In the genomic region with DNA sequence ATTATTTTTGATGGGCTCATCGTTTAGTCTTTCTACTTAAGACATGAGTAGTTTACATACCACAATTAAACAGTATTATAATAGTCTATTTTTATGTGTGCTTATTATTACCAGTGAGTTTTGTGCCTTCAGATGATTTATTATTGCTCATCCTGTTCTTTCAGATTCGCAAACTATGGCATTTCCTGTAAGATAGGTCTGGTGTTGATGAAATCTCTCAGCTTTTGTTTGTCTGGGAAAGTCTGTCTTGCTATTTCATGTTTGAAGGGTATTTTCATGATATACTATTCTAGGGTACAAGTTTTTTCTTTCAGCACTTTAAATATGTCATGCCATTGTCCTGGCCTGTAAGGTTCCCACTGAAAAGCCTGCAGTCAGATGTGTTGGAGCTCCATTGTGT, we compare ENCODE assay signal across 16 cellular contexts.
A peak's percentile ranks its signal among the peaks of the same experiment; 100 is the strongest.
DNase-seq lines count a peak whose midpoint lies in the region; ATAC-seq and TF ChIP-seq lines count a peak whose summit lies in the region.
"Had no signal": no experiment of that assay in that cellular context is flagged by ENCODE, and none has a peak within 500 bp of the region (broad histone marks: within the 10 kb centered on the region; RNA-seq: fewer than 3 reads in every experiment).

No MANE protein-coding gene starts in this region.

- TF ChIP-seq CTCF in brain microvascular endothelial cell (IDR thresholded peaks at IDR 0.05; ENCODE audit: low read depth, low read length, missing control alignments) (no peak), fibroblast of pulmonary artery (IDR thresholded peaks at IDR 0.05; ENCODE audit: low read length, missing control alignments) (no peak), ovary (IDR thresholded peaks at IDR 0.05) (no peak)

- H3K27me3 ChIP-seq in brain microvascular endothelial cell (replicated peaks) (no peaks in the 10 kb centered on the region), mesenchymal stem cell (ENCODE audit: control insufficient read depth in 1 of 2, insufficient read depth in 1 of 2, low read length in 2 of 2) (no peaks in the 10 kb centered on the region), ovary (no peaks in the 10 kb centered on the region)

- no peak overlapping the region for H2BK120ac ChIP-seq in mesenchymal stem cell (ENCODE audit: low read depth, low read length)

- no peaks in the 10 kb centered on the region for H3K9me3 ChIP-seq in mesenchymal stem cell (ENCODE audit: control insufficient read depth, low read length)
- H3K9me3 ChIP-seq in ovary: no peaks in the 10 kb centered on the region

- no peaks in the 10 kb centered on the region for H3K79me1 ChIP-seq in mesenchymal stem cell (replicated peaks; ENCODE audit: low read length, poor library complexity, severe bottlenecking)

- no peak overlapping the region for H3K18ac ChIP-seq in mesenchymal stem cell (ENCODE audit: low read depth in 1 of 2, low read length in 2 of 2)

- H3K4me2 ChIP-seq in mesenchymal stem cell (ENCODE audit: low read length, poor library complexity, severe bottlenecking): no peak overlapping the region

- H2AK5ac ChIP-seq in mesenchymal stem cell (ENCODE audit: low read length, severe bottlenecking): no peak overlapping the region

- no peak overlapping the region for H3K9ac ChIP-seq in mesenchymal stem cell (ENCODE audit: low read length)
- H3K9ac ChIP-seq: GM23248 had no signal

- DNase-seq in HS-5 (ENCODE audit: low read depth): peak; percentile 3
- peak; percentile 1 for DNase-seq in brain microvascular endothelial cell
- DNase-seq in fibroblast of pulmonary artery (ENCODE audit: low read depth): peak; percentile 67
- DNase-seq in mesenchymal stem cell: peak; percentile 8
- DNase-seq in ovary: no peak
- no peak for DNase-seq in left ventricle myocardium superior
- DNase-seq: DMS79, GM23248, KG1, MV-4-11, NCI-H187, NCI-H2107, NCI-H524, NCI-H82 had no signal

- H4K8ac ChIP-seq in mesenchymal stem cell (ENCODE audit: low read length): no peak overlapping the region

- in situ Hi-C loops in brain microvascular endothelial cell (cut with HindIII; ENCODE audit: low pct_ligation_motif_present, low sequenced_read_pairs): no loop called here

- no peak overlapping the region for H2BK12ac ChIP-seq in mesenchymal stem cell (ENCODE audit: low read length in 2 of 2)

- no peak overlapping the region for H2BK15ac ChIP-seq in mesenchymal stem cell (ENCODE audit: low read depth, poor library complexity, severe bottlenecking)

- H3K14ac ChIP-seq in mesenchymal stem cell (ENCODE audit: low read length in 2 of 2): no peak overlapping the region

- TF ChIP-seq POLR2A in ovary (IDR thresholded peaks at IDR 0.05): no peak

- no peaks in the 10 kb centered on the region for H3K4me1 ChIP-seq in mesenchymal stem cell (ENCODE audit: control insufficient read depth, insufficient read depth, low read depth, low read length)
- H3K4me1 ChIP-seq in ovary (ENCODE audit: insufficient read depth): no peaks in the 10 kb centered on the region

- no peaks in the 10 kb centered on the region for H3K36me3 ChIP-seq in brain microvascular endothelial cell (replicated peaks)
- no peaks in the 10 kb centered on the region for H3K36me3 ChIP-seq in mesenchymal stem cell (ENCODE audit: control insufficient read depth in 1 of 2, insufficient read depth in 2 of 2, low read depth in 1 of 2, low read length in 2 of 2)
- H3K36me3 ChIP-seq in ovary: no peaks in the 10 kb centered on the region

- H3K27ac ChIP-seq in brain microvascular endothelial cell: no peak overlapping the region
- no peak overlapping the region for H3K27ac ChIP-seq in mesenchymal stem cell (ENCODE audit: low read length, poor library complexity, severe bottlenecking)
- H3K27ac ChIP-seq in ovary: no peak overlapping the region
- H3K27ac ChIP-seq: GM23248 had no signal

- no peak overlapping the region for H3K23ac ChIP-seq in mesenchymal stem cell (ENCODE audit: low read length in 2 of 2)

- TF ChIP-seq EP300 in ovary (IDR thresholded peaks at IDR 0.05): no peak

- H3K4me3 ChIP-seq in brain microvascular endothelial cell (ENCODE audit: low read depth, low read length): no peak overlapping the region
- H3K4me3 ChIP-seq in fibroblast of pulmonary artery (replicated peaks; ENCODE audit: low read depth, low read length): no peak overlapping the region
- no peak overlapping the region for H3K4me3 ChIP-seq in mesenchymal stem cell (ENCODE audit: insufficient read depth in 1 of 2, low read depth in 1 of 2, low read length in 2 of 2)
- H3K4me3 ChIP-seq in ovary: no peak overlapping the region
- H3K4me3 ChIP-seq: GM23248 had no signal

- no peak overlapping the region for H2AFZ ChIP-seq in mesenchymal stem cell (ENCODE audit: low read depth, low read length)
- H2AFZ ChIP-seq: GM23248 had no signal

- H2BK5ac ChIP-seq in mesenchymal stem cell (ENCODE audit: low read depth, low read length, poor library complexity, severe bottlenecking): no peak overlapping the region

- WGBS in mesenchymal stem cell: 25% methylated on average over 1 of the region's 2 CpGs
- WGBS in ovary, 3 donors: 20 to 31% (median 26%) methylated on average over 2 of the region's 2 CpGs

- no peak overlapping the region for H3K4ac ChIP-seq in mesenchymal stem cell (ENCODE audit: low read depth in 1 of 2, low read length in 2 of 2)

- intact Hi-C loops in ovary (cut with DNase I) (no loop called here), left ventricle myocardium superior (cut with micrococcal nuclease) (no loop called here)

- H4K91ac ChIP-seq in mesenchymal stem cell (ENCODE audit: low read length): no peak overlapping the region

- no peak for ATAC-seq in HG03159 (IDR thresholded peaks at IDR 0.05; ENCODE audit: unreplicated experiment)
- no peak for ATAC-seq in left ventricle myocardium superior
- ATAC-seq: HCT116 had no signal

Comparison
In these comparisons a context has a peak if more than half of its experiments do, and no peak if none do; other contexts are left out.
1. DNase-seq: peak in HS-5 (single experiment), brain microvascular endothelial cell (single experiment), fibroblast of pulmonary artery (single experiment) and mesenchymal stem cell (single experiment); none in ovary (0 of 5) and left ventricle myocardium superior (single experiment).